8 cellular contexts compared by ENCODE assay signal in the genomic region with DNA sequence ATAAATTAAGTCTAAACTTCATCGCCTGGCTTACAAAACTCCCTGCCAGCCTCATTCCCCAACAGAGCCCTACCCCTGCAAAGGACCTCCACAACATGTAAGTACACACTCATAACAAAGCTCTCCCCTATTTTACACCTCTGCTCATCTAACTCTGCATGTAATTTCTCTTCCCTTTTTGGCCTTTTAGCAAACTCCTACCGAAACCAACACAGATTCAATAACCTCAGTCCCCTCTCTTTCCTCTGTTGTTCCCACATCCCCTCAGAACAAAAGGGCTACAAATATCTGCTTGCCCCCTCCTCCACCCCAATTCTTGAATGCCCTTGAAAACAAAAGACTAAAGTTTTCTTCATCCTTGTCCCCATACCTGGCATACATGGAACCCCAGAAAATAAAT.
A peak's percentile ranks its signal among the peaks of the same experiment; 100 is the strongest.
DNase-seq lines count a peak whose midpoint lies in the region; ATAC-seq and TF ChIP-seq lines count a peak whose summit lies in the region.

No MANE protein-coding gene starts in this region.

- H3K9me3 ChIP-seq in muscle layer of duodenum (ENCODE audit: control insufficient read depth in 1 of 2, low read length in 2 of 2) = no peaks in the 10 kb centered on the region

- H3K4me3 ChIP-seq in AG10803 (ENCODE audit: low read length) (peak overlapping the region; percentile 97), brain microvascular endothelial cell (ENCODE audit: low read depth, low read length) (peak overlapping the region; percentile 72), muscle layer of duodenum (ENCODE audit: low read depth in 1 of 2, low read length in 2 of 2) (peak overlapping the region; percentile 96 to 99)

- in situ Hi-C loops in brain microvascular endothelial cell (cut with HindIII; ENCODE audit: low pct_ligation_motif_present, low sequenced_read_pairs) = no loop called here

- H3K27ac ChIP-seq in brain microvascular endothelial cell = peak overlapping the region; percentile 62
- H3K27ac ChIP-seq in muscle layer of duodenum (ENCODE audit: low read length) = peak overlapping the region; percentile 93

- H3K4me1 ChIP-seq in muscle layer of duodenum (ENCODE audit: control insufficient read depth in 1 of 2, insufficient read depth in 2 of 2, low read length in 2 of 2) = peaks cover 6 to 17% of the 10 kb centered on the region in 2 donors

- DNase-seq in AG10803 (ENCODE audit: low read depth) (no peak), brain microvascular endothelial cell (no peak), NCI-H2196 (lab: John Stamatoyannopoulos, UW; ENCODE audit: unreplicated experiment) (no peak), HPDE6-E6E7 (ENCODE audit: extremely low spot score) (no peak)

- TF ChIP-seq CTCF in AG10803 (conservative IDR thresholded peaks at IDR 0.05; ENCODE audit: low read length) (no peak), brain microvascular endothelial cell (IDR thresholded peaks at IDR 0.05; ENCODE audit: low read depth, low read length, missing control alignments) (no peak)

- peak; percentile 21 for ATAC-seq in HG03460 (IDR thresholded peaks at IDR 0.05; ENCODE audit: unreplicated experiment)
- no peak for ATAC-seq in HG03095 (IDR thresholded peaks at IDR 0.05; ENCODE audit: unreplicated experiment)
- no peak for ATAC-seq in GM19328 (IDR thresholded peaks at IDR 0.05; ENCODE audit: unreplicated experiment)

- H3K36me3 ChIP-seq in brain microvascular endothelial cell (replicated peaks) (no peaks in the 10 kb centered on the region), muscle layer of duodenum (ENCODE audit: control insufficient read depth in 1 of 2, insufficient read depth in 2 of 2, low read length in 2 of 2) (peaks cover 3 to 15% of the 10 kb centered on the region in 2 donors)

- H3K27me3 ChIP-seq in brain microvascular endothelial cell (replicated peaks) (no peaks in the 10 kb centered on the region), muscle layer of duodenum (ENCODE audit: low read depth, low read length) (no peaks in the 10 kb centered on the region)
